1 cellular context compared by ENCODE assay signal in the genomic region with DNA sequence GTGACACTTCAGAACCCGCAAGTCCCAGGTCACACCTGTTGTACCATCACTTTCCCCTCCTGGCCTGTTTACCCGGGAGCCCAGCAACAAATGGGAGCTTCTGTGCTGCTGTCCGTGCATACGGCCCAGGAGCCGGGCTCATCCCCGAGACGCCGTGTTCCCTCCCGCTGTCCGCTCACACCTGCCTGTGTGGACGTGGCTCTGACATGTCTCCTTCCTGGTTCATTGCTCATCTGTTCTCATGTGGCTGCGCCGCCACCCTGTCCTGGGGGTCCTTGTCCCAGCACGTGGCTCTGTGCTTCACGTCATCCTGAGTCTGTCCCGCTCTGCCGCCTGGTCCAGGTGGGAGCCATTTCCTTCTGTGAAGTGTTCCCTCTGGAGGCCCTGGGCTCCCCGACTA.
TF ChIP-seq lines count a peak whose summit lies in the region.

No MANE protein-coding gene starts in this region.

TF ChIP-seq in H1, 55 proteins besides CTCF, POLR2A, EP300 and RAD21:
- no peak for TF ChIP-seq CREB1 (IDR thresholded peaks at IDR 0.05)
- TF ChIP-seq TAF7 (optimal IDR thresholded peaks at IDR 0.05; ENCODE audit: borderline replicate concordance, low read depth, low read length): no peak
- TF ChIP-seq MAFK (IDR thresholded peaks at IDR 0.05; ENCODE audit: low read depth, low read length): no peak
- no peak for TF ChIP-seq HDAC2 (IDR thresholded peaks at IDR 0.05; ENCODE audit: borderline replicate concordance in 1 of 2, low read depth in 2 of 2, low read length in 2 of 2)
- no peak for TF ChIP-seq RNF2 (IDR thresholded peaks at IDR 0.05; ENCODE audit: borderline replicate concordance, low read depth, low read length, missing control alignments, poor library complexity, severe bottlenecking)
- TF ChIP-seq RFX5 (IDR thresholded peaks at IDR 0.05; ENCODE audit: borderline replicate concordance, low read depth, low read length): no peak
- TF ChIP-seq, protein P1, sequence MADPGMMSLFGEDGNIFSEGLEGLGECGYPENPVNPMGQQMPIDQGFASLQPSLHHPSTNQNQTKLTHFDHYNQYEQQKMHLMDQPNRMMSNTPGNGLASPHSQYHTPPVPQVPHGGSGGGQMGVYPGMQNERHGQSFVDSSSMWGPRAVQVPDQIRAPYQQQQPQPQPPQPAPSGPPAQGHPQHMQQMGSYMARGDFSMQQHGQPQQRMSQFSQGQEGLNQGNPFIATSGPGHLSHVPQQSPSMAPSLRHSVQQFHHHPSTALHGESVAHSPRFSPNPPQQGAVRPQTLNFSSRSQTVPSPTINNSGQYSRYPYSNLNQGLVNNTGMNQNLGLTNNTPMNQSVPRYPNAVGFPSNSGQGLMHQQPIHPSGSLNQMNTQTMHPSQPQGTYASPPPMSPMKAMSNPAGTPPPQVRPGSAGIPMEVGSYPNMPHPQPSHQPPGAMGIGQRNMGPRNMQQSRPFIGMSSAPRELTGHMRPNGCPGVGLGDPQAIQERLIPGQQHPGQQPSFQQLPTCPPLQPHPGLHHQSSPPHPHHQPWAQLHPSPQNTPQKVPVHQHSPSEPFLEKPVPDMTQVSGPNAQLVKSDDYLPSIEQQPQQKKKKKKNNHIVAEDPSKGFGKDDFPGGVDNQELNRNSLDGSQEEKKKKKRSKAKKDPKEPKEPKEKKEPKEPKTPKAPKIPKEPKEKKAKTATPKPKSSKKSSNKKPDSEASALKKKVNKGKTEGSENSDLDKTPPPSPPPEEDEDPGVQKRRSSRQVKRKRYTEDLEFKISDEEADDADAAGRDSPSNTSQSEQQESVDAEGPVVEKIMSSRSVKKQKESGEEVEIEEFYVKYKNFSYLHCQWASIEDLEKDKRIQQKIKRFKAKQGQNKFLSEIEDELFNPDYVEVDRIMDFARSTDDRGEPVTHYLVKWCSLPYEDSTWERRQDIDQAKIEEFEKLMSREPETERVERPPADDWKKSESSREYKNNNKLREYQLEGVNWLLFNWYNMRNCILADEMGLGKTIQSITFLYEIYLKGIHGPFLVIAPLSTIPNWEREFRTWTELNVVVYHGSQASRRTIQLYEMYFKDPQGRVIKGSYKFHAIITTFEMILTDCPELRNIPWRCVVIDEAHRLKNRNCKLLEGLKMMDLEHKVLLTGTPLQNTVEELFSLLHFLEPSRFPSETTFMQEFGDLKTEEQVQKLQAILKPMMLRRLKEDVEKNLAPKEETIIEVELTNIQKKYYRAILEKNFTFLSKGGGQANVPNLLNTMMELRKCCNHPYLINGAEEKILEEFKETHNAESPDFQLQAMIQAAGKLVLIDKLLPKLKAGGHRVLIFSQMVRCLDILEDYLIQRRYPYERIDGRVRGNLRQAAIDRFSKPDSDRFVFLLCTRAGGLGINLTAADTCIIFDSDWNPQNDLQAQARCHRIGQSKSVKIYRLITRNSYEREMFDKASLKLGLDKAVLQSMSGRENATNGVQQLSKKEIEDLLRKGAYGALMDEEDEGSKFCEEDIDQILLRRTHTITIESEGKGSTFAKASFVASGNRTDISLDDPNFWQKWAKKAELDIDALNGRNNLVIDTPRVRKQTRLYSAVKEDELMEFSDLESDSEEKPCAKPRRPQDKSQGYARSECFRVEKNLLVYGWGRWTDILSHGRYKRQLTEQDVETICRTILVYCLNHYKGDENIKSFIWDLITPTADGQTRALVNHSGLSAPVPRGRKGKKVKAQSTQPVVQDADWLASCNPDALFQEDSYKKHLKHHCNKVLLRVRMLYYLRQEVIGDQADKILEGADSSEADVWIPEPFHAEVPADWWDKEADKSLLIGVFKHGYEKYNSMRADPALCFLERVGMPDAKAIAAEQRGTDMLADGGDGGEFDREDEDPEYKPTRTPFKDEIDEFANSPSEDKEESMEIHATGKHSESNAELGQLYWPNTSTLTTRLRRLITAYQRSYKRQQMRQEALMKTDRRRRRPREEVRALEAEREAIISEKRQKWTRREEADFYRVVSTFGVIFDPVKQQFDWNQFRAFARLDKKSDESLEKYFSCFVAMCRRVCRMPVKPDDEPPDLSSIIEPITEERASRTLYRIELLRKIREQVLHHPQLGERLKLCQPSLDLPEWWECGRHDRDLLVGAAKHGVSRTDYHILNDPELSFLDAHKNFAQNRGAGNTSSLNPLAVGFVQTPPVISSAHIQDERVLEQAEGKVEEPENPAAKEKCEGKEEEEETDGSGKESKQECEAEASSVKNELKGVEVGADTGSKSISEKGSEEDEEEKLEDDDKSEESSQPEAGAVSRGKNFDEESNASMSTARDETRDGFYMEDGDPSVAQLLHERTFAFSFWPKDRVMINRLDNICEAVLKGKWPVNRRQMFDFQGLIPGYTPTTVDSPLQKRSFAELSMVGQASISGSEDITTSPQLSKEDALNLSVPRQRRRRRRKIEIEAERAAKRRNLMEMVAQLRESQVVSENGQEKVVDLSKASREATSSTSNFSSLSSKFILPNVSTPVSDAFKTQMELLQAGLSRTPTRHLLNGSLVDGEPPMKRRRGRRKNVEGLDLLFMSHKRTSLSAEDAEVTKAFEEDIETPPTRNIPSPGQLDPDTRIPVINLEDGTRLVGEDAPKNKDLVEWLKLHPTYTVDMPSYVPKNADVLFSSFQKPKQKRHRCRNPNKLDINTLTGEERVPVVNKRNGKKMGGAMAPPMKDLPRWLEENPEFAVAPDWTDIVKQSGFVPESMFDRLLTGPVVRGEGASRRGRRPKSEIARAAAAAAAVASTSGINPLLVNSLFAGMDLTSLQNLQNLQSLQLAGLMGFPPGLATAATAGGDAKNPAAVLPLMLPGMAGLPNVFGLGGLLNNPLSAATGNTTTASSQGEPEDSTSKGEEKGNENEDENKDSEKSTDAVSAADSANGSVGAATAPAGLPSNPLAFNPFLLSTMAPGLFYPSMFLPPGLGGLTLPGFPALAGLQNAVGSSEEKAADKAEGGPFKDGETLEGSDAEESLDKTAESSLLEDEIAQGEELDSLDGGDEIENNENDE (IDR thresholded peaks at IDR 0.05; ENCODE audit: insufficient replicate concordance, low read length): no peak
- no peak for TF ChIP-seq SIRT6 (IDR thresholded peaks at IDR 0.05; ENCODE audit: low read length)
- no peak for TF ChIP-seq HDAC6 (IDR thresholded peaks at IDR 0.05; ENCODE audit: low read depth, low read length)
- TF ChIP-seq EGR1 (IDR thresholded peaks at IDR 0.05; ENCODE audit: borderline replicate concordance, low read depth, low read length): no peak
- TF ChIP-seq BCL11A (IDR thresholded peaks at IDR 0.05; ENCODE audit: low read depth in 2 of 2, low read length in 2 of 2): no peak
- TF ChIP-seq SP2 (IDR thresholded peaks at IDR 0.05; ENCODE audit: low read length): no peak
